Comparison of ENCODE assay signal across 8 cellular contexts in genomic region chr1:216600730-216601426, GRCh38.
DNase-seq lines count a peak whose midpoint lies in the region; ATAC-seq, FAIRE-seq and TF ChIP-seq lines count a peak whose summit lies in the region.

No MANE protein-coding gene starts in this region.

- H2AFZ ChIP-seq in K562 (ENCODE audit: low read depth, low read length), result no peak overlapping the region

- no peak overlapping the region for H3K9ac ChIP-seq in K562 (ENCODE audit: insufficient read depth in 1 of 2, low read depth in 2 of 2, low read length in 2 of 2)

- H3K27me3 ChIP-seq in K562 (ENCODE audit: control insufficient read depth in 2 of 2, insufficient read depth in 2 of 2, low read length in 2 of 2), result no peaks in the 10 kb centered on the region

- POLR2A ChIA-PET in K562 (lab: Yijun Ruan, JAX), result no interaction called here

- peaks cover 0 to 4% of the 10 kb centered on the region in 2 experiments; a peak in 1 of 5 replicates for H3K4me1 ChIP-seq in K562 (replicated peaks in 1 of 2; ENCODE audit: control insufficient read depth in 2 of 2, insufficient read depth in 2 of 2, low read length in 2 of 2)

- no peak for TF ChIP-seq RAD21 in K562 (CRISPR knock-in tag; conservative IDR thresholded peaks at IDR 0.05 in 1 of 2, IDR thresholded peaks at IDR 0.05 in 1 of 2)

- no peaks in the 10 kb centered on the region; the same call in 1 of the 2 replicates for H3K9me3 ChIP-seq in K562 (replicated peaks; ENCODE audit: control insufficient read depth, insufficient read depth, low read depth, low read length)

- TF ChIP-seq EP300 in K562 (IDR thresholded peaks at IDR 0.05; ENCODE audit: low read length), result no peak

- no peaks in the 10 kb centered on the region for H4K20me1 ChIP-seq in K562 (replicated peaks; ENCODE audit: control insufficient read depth, insufficient read depth, low read length)

- no peak overlapping the region for H3K27ac ChIP-seq in K562 (ENCODE audit: extremely low read depth, low read depth, low read length)

- H3K36me3 ChIP-seq in K562 (ENCODE audit: control insufficient read depth, insufficient read depth, low read length), result no peaks in the 10 kb centered on the region

- TF ChIP-seq CTCF in K562 (IDR thresholded peaks at IDR 0.05 in 2 of 3, conservative IDR thresholded peaks at IDR 0.05 in 1 of 3; ENCODE audit: insufficient read depth in 2 of 3, low read depth in 1 of 3, low read length in 3 of 3), result no peak

- in situ Hi-C loops in K562 (cut with MboI), result no loop called here

- CTCF ChIA-PET in K562 (lab: Yijun Ruan, JAX; ENCODE audit: low intra/inter-chr PET ratio), result no interaction called here

- H3K4me2 ChIP-seq in K562 (ENCODE audit: insufficient read depth, low read length), result no peak overlapping the region

- H3K4me3 ChIP-seq in K562, result no peak overlapping the region

- H3K9me1 ChIP-seq in K562 (ENCODE audit: control insufficient read depth, insufficient read depth, low read length), result no peaks in the 10 kb centered on the region

- no TSS peak for BruUV-seq in K562 (replicated peaks; lab: Mats Ljungman, UMichigan)

- FAIRE-seq in K562 (lab: Jason Lieb, UNC), result no peak

- ATAC-seq in GM19043 (IDR thresholded peaks at IDR 0.05; ENCODE audit: low read depth, unreplicated experiment), result peak; percentile 83
- peak; percentile 82 for ATAC-seq in HG03175 (IDR thresholded peaks at IDR 0.05; ENCODE audit: unreplicated experiment)
- ATAC-seq in K562, result no peak; the same call in 2 of the 3 replicates

- TF ChIP-seq POLR2A in K562 (conservative IDR thresholded peaks at IDR 0.05), result no peak

- intact Hi-C loops in K562 (cut with micrococcal nuclease), result no loop called here
- intact Hi-C loops in posterior vena cava (cut with DNase I), result no loop called here

- DNase-seq in COLO668 (lab: John Stamatoyannopoulos, UW; ENCODE audit: unreplicated experiment) (peak; percentile 90), NCI-H460 (ENCODE audit: extremely low read depth, low read depth) (peak; percentile 86), K562 (ENCODE audit: extremely low read depth in 1 of 4, low spot score in 3 of 4) (no peak), hippocampal formation (lab: John Stamatoyannopoulos, UW) (peak; percentile 77 to 90), posterior vena cava (ENCODE audit: low spot score) (peak; percentile 87), SK-N-DZ (ENCODE audit: low spot score) (no peak)

- H3K79me2 ChIP-seq in K562 (ENCODE audit: control insufficient read depth, insufficient read depth, low read length), result no peaks in the 10 kb centered on the region

- WGBS in K562 (ENCODE audit: insufficient coverage, low coverage, missing lambda C conversion rate), result 1% methylated on average over 41 of the region's 53 CpGs

TF ChIP-seq in K562, 482 proteins besides CTCF, POLR2A, EP300 and RAD21:
- no peak for TF ChIP-seq CREB3L1 (IDR thresholded peaks at IDR 0.05; ENCODE audit: borderline replicate concordance, low read depth)
- peak; percentile 32; the same call in 1 of the 2 replicates for TF ChIP-seq ZFX (CRISPR knock-in tag; IDR thresholded peaks at IDR 0.05)
- 0 out of 6 replicates have a peak, but pooled peaks of 1 of the 3 experiments have one; percentile 18 for TF ChIP-seq ZBTB11 (CRISPR knock-in tag; IDR thresholded peaks at IDR 0.05)
- no peak for TF ChIP-seq ZNF609 (CRISPR knock-in tag; IDR thresholded peaks at IDR 0.05; ENCODE audit: borderline replicate concordance)

Comparison
In these comparisons a context has a peak if more than half of its experiments do, and no peak if none do; other contexts are left out.
1. DNase-seq: peak in COLO668 (single experiment), NCI-H460 (single experiment), hippocampal formation (2 of 2) and posterior vena cava (single experiment); none in K562 (0 of 4) and SK-N-DZ (single experiment).